In genomic region chr4:186642530-186642929, GRCh38 we compare ENCODE assay signal across 16 cellular contexts.
"Had no signal": no experiment of that assay in that cellular context is flagged by ENCODE, and none has a peak within 500 bp of the region (broad histone marks: within the 10 kb centered on the region; RNA-seq: fewer than 3 reads in every experiment).

No MANE protein-coding gene starts in this region.

- H3K4me3 ChIP-seq: gastroesophageal sphincter, left ventricle myocardium inferior, stomach, testis, upper lobe of right lung had no signal

- H3K36me3 ChIP-seq: left ventricle myocardium inferior, upper lobe of right lung had no signal

- H3K4me3 Mint-ChIP-seq: activated T-helper 17 cell treated with anti-CD3 and anti-CD28 coated beads, Interleukin-2, amount 50 U/mL, for 72 hours; memory B cell; natural killer cell treated with Interleukin-12 subunit alpha and Interleukin-12 subunit beta and Interleukin-15 and Interleukin-18, amount 100 ng/mL, for 72 hours had no signal

- H3K27me3 Mint-ChIP-seq: activated T-helper 17 cell treated with anti-CD3 and anti-CD28 coated beads, Interleukin-2, amount 50 U/mL, for 72 hours; memory B cell; natural killer cell treated with Interleukin-12 subunit alpha and Interleukin-12 subunit beta and Interleukin-15 and Interleukin-18, amount 100 ng/mL, for 72 hours had no signal

- DNase-seq: activated CD4-positive, alpha-beta T cell treated with anti-CD3 and anti-CD28 coated beads, Interleukin-2, amount 50 U/mL, for 48 hours; activated naive CD4-positive, alpha-beta T cell treated with Interleukin-2 at 50 U/mL for 16 hours; aorta; effector memory CD4-positive, alpha-beta T cell; stimulated activated CD4-positive, alpha-beta T cell treated with anti-CD3 and anti-CD28 coated beads, Interleukin-12 subunit alpha, Interleukin-12 subunit beta, amount 100 ng/mL, for 4 hours; stimulated activated CD4-positive, alpha-beta T cell treated with anti-CD3 and anti-CD28 coated beads, Interleukin-2, amount 100 ng/mL, for 24 hours; stomach; T1000; testis; upper lobe of right lung had no signal

- H3K36me3 Mint-ChIP-seq: memory B cell; natural killer cell treated with Interleukin-12 subunit alpha and Interleukin-12 subunit beta and Interleukin-15 and Interleukin-18, amount 100 ng/mL, for 72 hours had no signal

- H3K27ac ChIP-seq: gastroesophageal sphincter, left ventricle myocardium inferior, stomach, testis, upper lobe of right lung, VCaP had no signal

- H3K27ac Mint-ChIP-seq: activated T-helper 17 cell treated with anti-CD3 and anti-CD28 coated beads, Interleukin-2, amount 50 U/mL, for 72 hours; memory B cell; natural killer cell treated with Interleukin-12 subunit alpha and Interleukin-12 subunit beta and Interleukin-15 and Interleukin-18, amount 100 ng/mL, for 72 hours had no signal

- H3K4me1 ChIP-seq: upper lobe of right lung had no signal

- H3K4me1 Mint-ChIP-seq: activated T-helper 17 cell treated with anti-CD3 and anti-CD28 coated beads, Interleukin-2, amount 50 U/mL, for 72 hours; memory B cell had no signal

- H3K27me3 ChIP-seq: gastroesophageal sphincter, stomach, testis, upper lobe of right lung had no signal

- ATAC-seq: activated T-helper 17 cell treated with anti-CD3 and anti-CD28 coated beads, Interleukin-2, amount 50 U/mL, for 72 hours; gastroesophageal sphincter; natural killer cell treated with Interleukin-12 subunit alpha and Interleukin-12 subunit beta and Interleukin-15 and Interleukin-18, amount 100 ng/mL, for 72 hours; upper lobe of right lung had no signal

- H3K9me3 ChIP-seq: gastroesophageal sphincter, left ventricle myocardium inferior, stomach, testis, upper lobe of right lung had no signal
